Comparison of ENCODE assay signal across 11 cellular contexts in genomic region chrX:125998432-125998831, GRCh38.
A peak's percentile ranks its signal among the peaks of the same experiment; 100 is the strongest.
DNase-seq lines count a peak whose midpoint lies in the region; FAIRE-seq and TF ChIP-seq lines count a peak whose summit lies in the region.
"Had no signal": no experiment of that assay in that cellular context is flagged by ENCODE, and none has a peak within 500 bp of the region (broad histone marks: within the 10 kb centered on the region; RNA-seq: fewer than 3 reads in every experiment).

No MANE protein-coding gene starts in this region.

- H3K27ac ChIP-seq in stomach (no peak overlapping the region), spleen (no peak overlapping the region)
- H3K27ac ChIP-seq: prostate gland had no signal

- H3K27me3 ChIP-seq in stomach (no peaks in the 10 kb centered on the region), spleen (replicated peaks in 1 of 7) (no peaks in the 10 kb centered on the region)

- TF ChIP-seq CTCF in stomach (IDR thresholded peaks at IDR 0.05) = no peak
- TF ChIP-seq CTCF in spleen (IDR thresholded peaks at IDR 0.05 in 8 of 11, conservative IDR thresholded peaks at IDR 0.05 in 3 of 11) = no peak
- TF ChIP-seq CTCF in GM10266 (IDR thresholded peaks at IDR 0.05; ENCODE audit: control insufficient read depth, insufficient read depth, low read depth, missing control alignments) = no peak

- TF ChIP-seq POLR2A in H54 (IDR thresholded peaks at IDR 0.05; ENCODE audit: low read depth, low read length) (no peak), stomach (IDR thresholded peaks at IDR 0.05) (no peak), spleen (IDR thresholded peaks at IDR 0.05) (no peak)

- TF ChIP-seq EP300 in stomach (IDR thresholded peaks at IDR 0.05) = no peak

- H3K4me1 ChIP-seq in stomach = no peaks in the 10 kb centered on the region
- no peaks in the 10 kb centered on the region for H3K4me1 ChIP-seq in spleen
- H3K4me1 ChIP-seq: prostate gland had no signal

- DNase-seq in H54 (ENCODE audit: insufficient read length, low spot score) (peak; percentile 0), NCI-H2171 treated with DMSO at 0.1 percent for 48 hours (lab: John Stamatoyannopoulos, UW) (peak; percentile 6), dermis blood vessel endothelial cell (peak; percentile 15), pons (ENCODE audit: low spot score) (peak; percentile 36), stomach (no peak), spleen (no peak), GM10266 (ENCODE audit: extremely low spot score) (no peak), amygdala (lab: John Stamatoyannopoulos, UW) (no peak)
- DNase-seq: activated T-cell treated with anti-CD3 and anti-CD28 coated beads, Interleukin-2, amount 50 U/mL, for 72 hours; stimulated activated naive CD4-positive, alpha-beta T cell had no signal

- H3K36me3 ChIP-seq in stomach = no peaks in the 10 kb centered on the region
- H3K36me3 ChIP-seq in spleen = no peaks in the 10 kb centered on the region
- H3K36me3 ChIP-seq: prostate gland had no signal

- H3K9me3 ChIP-seq in stomach (no peaks in the 10 kb centered on the region), spleen (no peaks in the 10 kb centered on the region)
- H3K9me3 ChIP-seq: prostate gland had no signal

- H3K4me3 ChIP-seq in stomach (no peak overlapping the region), spleen (no peak overlapping the region)
- H3K4me3 ChIP-seq: prostate gland had no signal

- intact Hi-C loops in stomach (cut with DNase I; ENCODE audit: low total_unique reads) (no loop called here), spleen (cut with DNase I; ENCODE audit: low total_unique reads) (no loop called here)

- WGBS in stomach, 5 donors = 0 to 41% (median 10%) methylated on average over 2 of the region's 2 CpGs
- 5 to 49% (median 7%) methylated on average over 2 of the region's 2 CpGs for WGBS in spleen, 5 donors

- no peak for FAIRE-seq in H54 (lab: Jason Lieb, UNC)

Comparison
In these comparisons a context has a peak if more than half of its experiments do, and no peak if none do; other contexts are left out.
1. DNase-seq: peak in H54 (single experiment), NCI-H2171 treated with DMSO at 0.1 percent for 48 hours (single experiment), dermis blood vessel endothelial cell (single experiment) and pons (single experiment); none in stomach (single experiment), spleen (single experiment), GM10266 (single experiment) and amygdala (0 of 56).